In the genomic region with DNA sequence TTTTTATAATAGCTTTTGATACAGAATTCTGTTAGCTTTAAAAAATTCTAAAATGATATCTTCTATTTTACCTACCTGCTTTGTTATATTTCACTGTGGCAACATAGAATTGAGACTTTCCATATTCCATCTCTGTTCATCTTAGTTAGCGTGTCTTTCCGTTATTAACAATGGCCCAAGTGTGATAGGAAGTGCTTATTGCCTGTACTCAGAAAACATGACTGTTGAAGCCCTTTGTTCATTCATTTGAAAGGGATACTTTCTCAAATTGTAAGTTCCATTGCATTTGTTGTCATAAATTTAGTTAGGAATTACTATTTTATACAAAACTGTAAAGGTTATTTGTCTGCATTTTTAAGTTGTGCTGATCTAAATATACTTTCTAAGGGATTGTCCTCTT, we compare ENCODE assay signal across 26 cellular contexts.
DNase-seq lines count a peak whose midpoint lies in the region; ATAC-seq and TF ChIP-seq lines count a peak whose summit lies in the region.
"Had no signal": no experiment of that assay in that cellular context is flagged by ENCODE, and none has a peak within 500 bp of the region (broad histone marks: within the 10 kb centered on the region; RNA-seq: fewer than 3 reads in every experiment).

No MANE protein-coding gene starts in this region.

- H3K9ac ChIP-seq in stomach smooth muscle (ENCODE audit: low read length in 2 of 2), result no peak overlapping the region
- no peak overlapping the region for H3K9ac ChIP-seq in endodermal cell (ENCODE audit: extremely low read depth, low read length, poor library complexity, severe bottlenecking)

- TF ChIP-seq CTCF in HFFc6 (IDR thresholded peaks at IDR 0.05) (no peak), endodermal cell (conservative IDR thresholded peaks at IDR 0.05) (no peak)

- no peak overlapping the region for H3K27ac Mint-ChIP-seq in HFFc6
- no peak overlapping the region for H3K27ac Mint-ChIP-seq in endodermal cell
- H3K27ac Mint-ChIP-seq: activated CD8-positive, alpha-beta T cell treated with anti-CD3 and anti-CD28 coated beads, Interleukin-2, amount 10 ng/mL, durations not matched to agents 7 days and 5 days; activated naive CD8-positive, alpha-beta T cell treated with anti-CD3 and anti-CD28 coated beads for 36 hours; T-helper 17 cell had no signal

- H3K4me3 ChIP-seq in muscle layer of duodenum (ENCODE audit: low read depth in 1 of 2, low read length in 2 of 2) (no peak overlapping the region), stomach smooth muscle (ENCODE audit: low read length in 2 of 2) (no peak overlapping the region), endodermal cell (ENCODE audit: low read length) (no peak overlapping the region)
- H3K4me3 ChIP-seq: ascending aorta, dorsolateral prefrontal cortex, SK-N-MC, upper lobe of left lung had no signal

- peak overlapping the region; percentile 25; the same call in 1 of the 2 replicates for H3K4me3 Mint-ChIP-seq in HFFc6
- H3K4me3 Mint-ChIP-seq in endodermal cell, result no peak overlapping the region
- H3K4me3 Mint-ChIP-seq: activated CD8-positive, alpha-beta T cell treated with anti-CD3 and anti-CD28 coated beads, Interleukin-2, amount 10 ng/mL, durations not matched to agents 7 days and 5 days; activated naive CD8-positive, alpha-beta T cell treated with anti-CD3 and anti-CD28 coated beads for 36 hours; naive B cell; T-helper 17 cell had no signal

- H3K36me3 Mint-ChIP-seq in HFFc6 (ENCODE audit: low read depth), result peaks cover 24% of the 10 kb centered on the region
- H3K36me3 Mint-ChIP-seq in endodermal cell (ENCODE audit: low read depth), result no peaks in the 10 kb centered on the region
- H3K36me3 Mint-ChIP-seq: activated naive CD8-positive, alpha-beta T cell treated with anti-CD3 and anti-CD28 coated beads for 36 hours had no signal

- no peaks in the 10 kb centered on the region for H3K27me3 Mint-ChIP-seq in HFFc6 (ENCODE audit: insufficient read depth)
- H3K27me3 Mint-ChIP-seq in endodermal cell (ENCODE audit: insufficient read depth), result no peaks in the 10 kb centered on the region
- H3K27me3 Mint-ChIP-seq: naive B cell had no signal

- DNase-seq in HFFc6 (no peak), dermis blood vessel endothelial cell (peak; percentile 63), endodermal cell (no peak), SKM-1 (lab: John Stamatoyannopoulos, UW; ENCODE audit: unreplicated experiment) (no peak), DMS79 (lab: John Stamatoyannopoulos, UW) (no peak)
- DNase-seq: activated CD4-positive, alpha-beta T cell treated with anti-CD3 and anti-CD28 coated beads for 1 hour; activated CD8-positive, alpha-beta T cell treated with anti-CD3 and anti-CD28 coated beads, Interleukin-2, amount 10 ng/mL, durations not matched to agents 7 days and 5 days; activated naive CD8-positive, alpha-beta T cell treated with anti-CD3 and anti-CD28 coated beads for 36 hours; activated T-cell treated with anti-CD3 and anti-CD28 coated beads for 4 hours; C1 segment of cervical spinal cord; caudate nucleus; DMS79 treated with DMSO at 0.1 percent for 48 hours; dorsolateral prefrontal cortex; head of caudate nucleus; naive B cell; NCI-H146; NCI-H510A; RPMI8226; stimulated activated CD4-positive, alpha-beta T cell treated with anti-CD3 and anti-CD28 coated beads, Interleukin-2, amount 100 ng/mL, for 24 hours; T-helper 17 cell; upper lobe of left lung had no signal

- no peak for ATAC-seq in GM21367 (IDR thresholded peaks at IDR 0.05; ENCODE audit: unreplicated experiment)
- ATAC-seq: activated CD8-positive, alpha-beta T cell treated with anti-CD3 and anti-CD28 coated beads, Interleukin-2, amount 10 ng/mL, durations not matched to agents 7 days and 5 days; T-helper 17 cell had no signal

- no peaks in the 10 kb centered on the region for H3K9me3 ChIP-seq in muscle layer of duodenum (ENCODE audit: control insufficient read depth in 1 of 2, low read length in 2 of 2)
- H3K9me3 ChIP-seq in stomach smooth muscle (ENCODE audit: control insufficient read depth in 2 of 2, low read length in 2 of 2), result no peaks in the 10 kb centered on the region
- no peaks in the 10 kb centered on the region for H3K9me3 ChIP-seq in endodermal cell (ENCODE audit: control insufficient read depth, low read length)
- H3K9me3 ChIP-seq: ascending aorta, upper lobe of left lung had no signal

- H3K27ac ChIP-seq in muscle layer of duodenum (ENCODE audit: low read length) (peak overlapping the region; percentile 39), stomach smooth muscle (ENCODE audit: low read length) (peak overlapping the region; percentile 56), endodermal cell (ENCODE audit: low read depth, low read length) (no peak overlapping the region)
- H3K27ac ChIP-seq: ascending aorta, dorsolateral prefrontal cortex, SK-N-MC had no signal

- H3K4me1 ChIP-seq in muscle layer of duodenum (ENCODE audit: control insufficient read depth in 1 of 2, insufficient read depth in 2 of 2, low read length in 2 of 2) (peaks cover 17 to 57% of the 10 kb centered on the region in 2 donors), stomach smooth muscle (ENCODE audit: control insufficient read depth, insufficient read depth, low read length) (peaks cover 46% of the 10 kb centered on the region), endodermal cell (ENCODE audit: control insufficient read depth, insufficient read depth, low read length) (no peaks in the 10 kb centered on the region)

- H3K36me3 ChIP-seq in muscle layer of duodenum (ENCODE audit: control insufficient read depth in 1 of 2, insufficient read depth in 2 of 2, low read length in 2 of 2) (no peaks in the 10 kb centered on the region), stomach smooth muscle (ENCODE audit: control insufficient read depth in 2 of 2, insufficient read depth in 2 of 2, low read length in 2 of 2) (peaks cover 0 to 2% of the 10 kb centered on the region in 2 donors), endodermal cell (ENCODE audit: control insufficient read depth, insufficient read depth, low read length) (no peaks in the 10 kb centered on the region)
- H3K36me3 ChIP-seq: ascending aorta, upper lobe of left lung had no signal

- 100% methylated on average over 2 of the region's 2 CpGs; no CpG with 5 or more reads in 1 of the 2 experiments for WGBS in endodermal cell (ENCODE audit: insufficient coverage in 1 of 2, insufficient read length in 1 of 2), 2 experiments

- peaks cover 35% of the 10 kb centered on the region for H3K4me1 Mint-ChIP-seq in HFFc6 (ENCODE audit: low read depth)
- H3K4me1 Mint-ChIP-seq in endodermal cell, result peaks cover 4% of the 10 kb centered on the region
- H3K4me1 Mint-ChIP-seq: activated naive CD8-positive, alpha-beta T cell treated with anti-CD3 and anti-CD28 coated beads for 36 hours; T-helper 17 cell had no signal

- no peaks in the 10 kb centered on the region for H3K27me3 ChIP-seq in muscle layer of duodenum (ENCODE audit: low read depth, low read length)
- H3K27me3 ChIP-seq in stomach smooth muscle (ENCODE audit: control insufficient read depth in 1 of 2, insufficient read depth in 2 of 2, low read length in 2 of 2), result no peaks in the 10 kb centered on the region
- H3K27me3 ChIP-seq in endodermal cell (ENCODE audit: control insufficient read depth, insufficient read depth, low read length, poor library complexity, severe bottlenecking), result no peaks in the 10 kb centered on the region
- H3K27me3 ChIP-seq: ascending aorta, upper lobe of left lung had no signal

- H3K9me3 Mint-ChIP-seq in HFFc6 (no peaks in the 10 kb centered on the region), endodermal cell (no peaks in the 10 kb centered on the region)
- H3K9me3 Mint-ChIP-seq: activated naive CD8-positive, alpha-beta T cell treated with anti-CD3 and anti-CD28 coated beads for 36 hours; naive B cell had no signal
